Comparison of ENCODE assay signal across 11 cellular contexts in genomic region chr18:44732604-44733003, GRCh38. TPM values are rescaled to one million over a fixed set of nuclear protein-coding genes. Genes with fewer than 3 reads are reported as not detected.
DNase-seq lines count a peak whose midpoint lies in the region; ATAC-seq and TF ChIP-seq lines count a peak whose summit lies in the region.
"Had no signal": no experiment of that assay in that cellular context is flagged by ENCODE, and none has a peak within 500 bp of the region (broad histone marks: within the 10 kb centered on the region; RNA-seq: fewer than 3 reads in every experiment).

No MANE protein-coding gene starts in this region.

- H3K27ac Mint-ChIP-seq in endodermal cell: no peak overlapping the region
- H3K27ac Mint-ChIP-seq: CD4-positive, alpha-beta T cell had no signal

- no peaks in the 10 kb centered on the region for H3K36me3 Mint-ChIP-seq in endodermal cell (ENCODE audit: low read depth)

- no peak overlapping the region for H3K9ac ChIP-seq in endodermal cell (ENCODE audit: extremely low read depth, low read length, poor library complexity, severe bottlenecking)

- no peak overlapping the region for H3K4me3 Mint-ChIP-seq in endodermal cell
- H3K4me3 Mint-ChIP-seq: CD4-positive, alpha-beta T cell had no signal

- no peaks in the 10 kb centered on the region for H3K9me3 Mint-ChIP-seq in endodermal cell
- H3K9me3 Mint-ChIP-seq: CD4-positive, alpha-beta T cell had no signal

- ATAC-seq in GM18519 (IDR thresholded peaks at IDR 0.05; ENCODE audit: low FRiP score, unreplicated experiment): no peak
- ATAC-seq: Right ventricle myocardium inferior had no signal

- H3K36me3 ChIP-seq in endodermal cell (ENCODE audit: control insufficient read depth, insufficient read depth, low read length): no peaks in the 10 kb centered on the region
- no peaks in the 10 kb centered on the region for H3K36me3 ChIP-seq in prostate gland

- 92% methylated on average over 5 of the region's 5 CpGs; no CpG with 5 or more reads in 1 of the 2 experiments for WGBS in endodermal cell (ENCODE audit: insufficient coverage in 1 of 2, insufficient read length in 1 of 2), 2 experiments
- WGBS in prostate gland: 10% methylated on average over 5 of the region's 5 CpGs

- H3K4me1 ChIP-seq in endodermal cell (ENCODE audit: control insufficient read depth, insufficient read depth, low read length): peaks cover 24% of the 10 kb centered on the region
- peaks cover 15% of the 10 kb centered on the region for H3K4me1 ChIP-seq in prostate gland (replicated peaks)

- in situ Hi-C loops in G401 (cut with HindIII; ENCODE audit: low sequenced_read_pairs): no loop called here

- H3K27ac ChIP-seq in endodermal cell (ENCODE audit: low read depth, low read length): no peak overlapping the region
- H3K27ac ChIP-seq in prostate gland: peak overlapping the region; percentile 32 to 35

- H3K4me3 ChIP-seq in endodermal cell (ENCODE audit: low read length) (no peak overlapping the region), prostate gland (no peak overlapping the region)

- no peaks in the 10 kb centered on the region for H3K27me3 Mint-ChIP-seq in endodermal cell (ENCODE audit: insufficient read depth)
- H3K27me3 Mint-ChIP-seq: CD4-positive, alpha-beta T cell had no signal

- intact Hi-C loops in prostate gland (cut with DNase I) (no loop called here), posterior cingulate gyrus (cut with DNase I) (no loop called here)

- H3K9me3 ChIP-seq in endodermal cell (ENCODE audit: control insufficient read depth, low read length) (no peaks in the 10 kb centered on the region), prostate gland (no peaks in the 10 kb centered on the region)

- H3K27me3 ChIP-seq in endodermal cell (ENCODE audit: control insufficient read depth, insufficient read depth, low read length, poor library complexity, severe bottlenecking) (no peaks in the 10 kb centered on the region), prostate gland (replicated peaks; ENCODE audit: insufficient read depth) (no peaks in the 10 kb centered on the region)

- peak; percentile 47 for DNase-seq in G401 (ENCODE audit: low spot score)
- DNase-seq in NCI-H510A (lab: John Stamatoyannopoulos, UW): peak; percentile 42
- peak; percentile 67 for DNase-seq in endodermal cell
- peak; percentile 28 for DNase-seq in prostate gland (ENCODE audit: low spot score)
- no peak for DNase-seq in cerebellum (ENCODE audit: low spot score)
- no peak for DNase-seq in stimulated activated CD4-positive, alpha-beta T cell treated with anti-CD3 and anti-CD28 coated beads, Interleukin-4, amount 100 ng/mL, for 4 hours
- no peak for DNase-seq in posterior cingulate gyrus
- DNase-seq: CD4-positive, alpha-beta T cell; NCI-H1930 had no signal

- peaks cover 64% of the 10 kb centered on the region for H3K4me1 Mint-ChIP-seq in endodermal cell

- no peak for TF ChIP-seq POLR2A in prostate gland (IDR thresholded peaks at IDR 0.05)

- TF ChIP-seq CTCF in endodermal cell (conservative IDR thresholded peaks at IDR 0.05) (no peak), prostate gland (IDR thresholded peaks at IDR 0.05) (no peak)

RNA-seq across cellular contexts. Expression of gene SETBP1, which starts 51.9 kb away (rescaled TPM):
- total RNA-seq in G401 (2014; rRNA removed; shearing (Covaris generic)): not detected in 2 replicates
- total RNA-seq in endodermal cell (10 to 100 TPM; 17.3 to 20.1 TPM), prostate gland (10 to 100 TPM; 28.4 to 45.1 TPM), cerebellum (46.3 TPM)
- polyA plus RNA-seq in endodermal cell (2013, experiment 1 of 2): 18.5 TPM
- polyA plus RNA-seq in endodermal cell (2013, experiment 2 of 2): 16.6 TPM

Comparison
In these comparisons a context has a peak if more than half of its experiments do, and no peak if none do; other contexts are left out.
1. DNase-seq: peak in G401 (single experiment), NCI-H510A (single experiment), endodermal cell (single experiment) and prostate gland (single experiment); none in cerebellum (single experiment), stimulated activated CD4-positive, alpha-beta T cell treated with anti-CD3 and anti-CD28 coated beads, Interleukin-4, amount 100 ng/mL, for 4 hours (0 of 2) and posterior cingulate gyrus (0 of 10).
2. RNA of gene SETBP1, which starts 51.9 kb away (total RNA-seq): 46.3 TPM in cerebellum (single experiment), 28.4 to 45.1 TPM in prostate gland and 17.3 to 20.1 TPM in endodermal cell; not detected in G401; every median in the first group is over 10 times any median in the second.